In the genomic region with DNA sequence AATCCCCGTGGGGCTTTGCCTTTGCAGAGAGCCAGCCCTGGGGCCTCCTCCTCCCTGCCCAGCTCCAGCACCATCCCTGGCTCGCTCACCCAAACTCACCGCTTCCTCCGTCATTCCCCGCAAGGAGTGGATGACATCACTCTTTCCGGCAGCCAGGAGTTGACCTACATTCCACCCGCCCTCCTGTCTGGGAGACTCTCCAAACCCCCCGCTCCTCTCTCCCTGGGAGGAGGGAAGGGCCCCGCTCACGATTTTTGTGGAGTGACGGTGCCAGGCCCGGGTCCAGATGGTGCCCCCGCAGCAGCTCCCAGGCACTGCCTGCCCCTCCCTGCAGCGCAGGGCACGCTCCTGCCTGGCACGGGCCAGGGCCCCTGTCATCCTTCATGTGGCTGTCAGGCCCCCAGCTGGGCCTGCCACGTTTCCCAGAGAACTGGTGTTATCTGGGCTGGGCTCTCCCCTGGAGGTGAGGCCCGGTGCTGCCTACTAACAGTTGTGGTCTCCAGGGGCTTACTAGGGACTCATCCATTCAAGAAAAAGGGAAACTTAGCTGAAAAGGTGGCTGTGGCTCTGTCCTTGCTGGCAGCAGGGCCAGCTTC, we compare ENCODE assay signal across 7 cellular contexts. TPM values are rescaled to one million over a fixed set of nuclear protein-coding genes. Genes with fewer than 3 reads are reported as not detected.
DNase-seq lines count a peak whose midpoint lies in the region; ATAC-seq and TF ChIP-seq lines count a peak whose summit lies in the region.

No MANE protein-coding gene starts in this region.

- intact Hi-C loops in heart left ventricle (cut with DNase I), result loop anchor here in 2 of 10 donors (1.0 to 2.0 kb wide), 2 partner anchors 31 to 44 kb away; no protein-coding TSS in a partner anchor

- H3K27me3 ChIP-seq in heart left ventricle, result no peaks in the 10 kb centered on the region

- WGBS in heart left ventricle, 4 donors, result 4 to 29% (median 8%) methylated on average over 15 to 18 of the region's 18 CpGs

- H3K27ac ChIP-seq in heart left ventricle, result peak overlapping the region in 11 of 12 donors; percentile 58 to 85 (median 75)

- no peak overlapping the region for H3K4me3 ChIP-seq in heart left ventricle

- TF ChIP-seq POLR2A in heart left ventricle (IDR thresholded peaks at IDR 0.05), result no peak

- DNase-seq in HT1080 (ENCODE audit: low read depth) (peak; percentile 83), T1000 (lab: John Stamatoyannopoulos, UW) (peak; percentile 87), heart left ventricle (peak; percentile 84 to 95 (median 88)), renal cortical epithelial cell (ENCODE audit: low read depth) (peak; percentile 69)
- no peak for DNase-seq in stimulated activated naive CD4-positive, alpha-beta T cell (lab: John Stamatoyannopoulos, UW)

- ATAC-seq in heart left ventricle (peak; percentile 94 to 98 (median 96)), HG03095 (IDR thresholded peaks at IDR 0.05; ENCODE audit: unreplicated experiment) (no peak), HG03460 (IDR thresholded peaks at IDR 0.05; ENCODE audit: unreplicated experiment) (no peak)

- H3K4me1 ChIP-seq in heart left ventricle, result peaks cover 0 to 24% (median 11%) of the 10 kb centered on the region in 12 donors

- no peaks in the 10 kb centered on the region for H3K36me3 ChIP-seq in heart left ventricle

- no peaks in the 10 kb centered on the region for H3K9me3 ChIP-seq in heart left ventricle

- TF ChIP-seq CTCF in heart left ventricle (IDR thresholded peaks at IDR 0.05), result peak in 7 of 12 donors; percentile 5 to 33 (median 27)

RNA-seq across cellular contexts. Expression of a gene that starts 52.3 kb away (rescaled TPM):
- total RNA-seq in HT1080 (2014; rRNA removed; shearing (Covaris generic)), result 1.1 and 2.6 TPM in 2 replicates
- 0.71 and 0.78 TPM in 2 replicates for polyA plus RNA-seq in HT1080 (2015; cell fraction: cytosol; rRNA removed)
- 1.0 and 2.5 TPM in 2 replicates for polyA plus RNA-seq in HT1080 (2015; cell fraction: nucleus; rRNA removed)
- total RNA-seq in heart left ventricle, result 1 to 10 TPM in 7 of 9 donors, under 1 TPM in 2; 0.40 to 4.1 (median 2.5) TPM
- polyA plus RNA-seq in heart left ventricle, result 1 to 10 TPM in 1 of 2 donors, under 1 TPM in 1; 0.28 to 2.2 TPM
- total RNA-seq in renal cortical epithelial cell, result 0.15 and 0.17 TPM in 2 replicates

Comparison
In these comparisons a context has a peak if more than half of its experiments do, and no peak if none do; other contexts are left out.
1. DNase-seq: peak in HT1080 (single experiment), T1000 (single experiment), heart left ventricle (5 of 5) and renal cortical epithelial cell (single experiment); none in stimulated activated naive CD4-positive, alpha-beta T cell (0 of 6).
2. ATAC-seq: peak in heart left ventricle (4 of 4); none in HG03095 (single experiment) and HG03460 (single experiment).